8 cellular contexts compared by ENCODE assay signal in genomic region chr4:108620933-108621905, GRCh38. TPM values are rescaled to one million over a fixed set of nuclear protein-coding genes. Genes with fewer than 3 reads are reported as not detected.
A peak's percentile ranks its signal among the peaks of the same experiment; 100 is the strongest.
DNase-seq lines count a peak whose midpoint lies in the region; ATAC-seq, FAIRE-seq and TF ChIP-seq lines count a peak whose summit lies in the region.

No MANE protein-coding gene starts in this region.

- no peaks in the 10 kb centered on the region for H3K9me3 ChIP-seq in CD4-positive, alpha-beta T cell (ENCODE audit: control insufficient read depth, low read length)
- no peaks in the 10 kb centered on the region for H3K9me3 ChIP-seq in iPS-18a (ENCODE audit: control insufficient read depth, low read depth, low read length)
- no peaks in the 10 kb centered on the region for H3K9me3 ChIP-seq in subcutaneous abdominal adipose tissue (ENCODE audit: control insufficient read depth in 5 of 5, low read length in 5 of 5)

- H3K36me3 ChIP-seq in iPS-18a (ENCODE audit: control insufficient read depth, low read depth, low read length): peaks cover 49% of the 10 kb centered on the region
- peaks cover 27 to 46% (median 43%) of the 10 kb centered on the region in 5 donors for H3K36me3 ChIP-seq in subcutaneous abdominal adipose tissue (ENCODE audit: control insufficient read depth in 5 of 5, insufficient read depth in 5 of 5, low read length in 5 of 5)

- H3K9ac ChIP-seq in iPS-18a (ENCODE audit: low read length) (peak overlapping the region; percentile 96), subcutaneous abdominal adipose tissue (ENCODE audit: low read length in 5 of 5) (peak overlapping the region; percentile 69 to 96 (median 89))

- FAIRE-seq in GM12891 (lab: Jason Lieb, UNC): no peak

- no peaks in the 10 kb centered on the region for H3K27me3 ChIP-seq in CD4-positive, alpha-beta T cell (ENCODE audit: control insufficient read depth, insufficient read depth, low read length)
- H3K27me3 ChIP-seq in iPS-18a (ENCODE audit: control insufficient read depth, insufficient read depth, low read length) (no peaks in the 10 kb centered on the region), subcutaneous abdominal adipose tissue (ENCODE audit: control insufficient read depth in 5 of 5, insufficient read depth in 4 of 5, low read length in 5 of 5) (no peaks in the 10 kb centered on the region)

- H3K27ac ChIP-seq in CD4-positive, alpha-beta T cell (ENCODE audit: low read depth, low read length): peak overlapping the region; percentile 68
- H3K27ac ChIP-seq in iPS-18a (ENCODE audit: low read length) (peak overlapping the region; percentile 66), subcutaneous abdominal adipose tissue (ENCODE audit: low read depth, low read length) (peak overlapping the region; percentile 88)

- H3K27me3 Mint-ChIP-seq in CD4-positive, alpha-beta T cell: no peaks in the 10 kb centered on the region
- H3K27me3 Mint-ChIP-seq in activated T-helper 17 cell treated with anti-CD3 and anti-CD28 coated beads, Interleukin-2, amount 50 U/mL, for 72 hours: no peaks in the 10 kb centered on the region

- peak overlapping the region; percentile 99 for H3K27ac Mint-ChIP-seq in CD4-positive, alpha-beta T cell
- peak overlapping the region; percentile 99 for H3K27ac Mint-ChIP-seq in activated T-helper 17 cell treated with anti-CD3 and anti-CD28 coated beads, Interleukin-2, amount 50 U/mL, for 72 hours

- ATAC-seq in CD4-positive, alpha-beta T cell (ENCODE audit: poor library complexity): no peak
- ATAC-seq in HG02610 (IDR thresholded peaks at IDR 0.05; ENCODE audit: unreplicated experiment): peak; percentile 14
- no peak for ATAC-seq in activated T-helper 17 cell treated with anti-CD3 and anti-CD28 coated beads, Interleukin-2, amount 50 U/mL, for 72 hours (replicated peaks)

- POLR2A ChIA-PET in CD4-positive, alpha-beta T cell (lab: Charles Lee): interaction anchor here (0.5 to 3.9 kb wide), 21 partner anchors 9 to 901 kb away, joined by 3 to 52 read pairs (median 5); partner anchors contain the start of genes LEF1, OSTC and PAPSS1

- H3K9me3 Mint-ChIP-seq in CD4-positive, alpha-beta T cell: peaks cover 3% of the 10 kb centered on the region
- H3K9me3 Mint-ChIP-seq in activated T-helper 17 cell treated with anti-CD3 and anti-CD28 coated beads, Interleukin-2, amount 50 U/mL, for 72 hours: no peaks in the 10 kb centered on the region

- no peak for TF ChIP-seq POLR2A in GM12891 (IDR thresholded peaks at IDR 0.05; ENCODE audit: low read depth, low read length)

- intact Hi-C loops in CD4-positive, alpha-beta T cell (cut with DNase I, micrococcal nuclease): loop anchor here (1.0 to 10.0 kb wide), 6 partner anchors 28 to 1194 kb away; partner anchors contain the start of genes GAR1 (in 1 of the 2), OSTC (in 1 of the 2), PAPSS1 (in 1 of the 2) and SEC24B (in 1 of the 2)

- CTCF ChIA-PET in CD4-positive, alpha-beta T cell (lab: Charles Lee): interaction anchor here (0.9 kb wide), 1 partner anchor 21 kb away, joined by 3 read pairs; no protein-coding TSS in a partner anchor

- peaks cover 65% of the 10 kb centered on the region for H3K4me1 Mint-ChIP-seq in CD4-positive, alpha-beta T cell (ENCODE audit: low read depth)
- H3K4me1 Mint-ChIP-seq in activated T-helper 17 cell treated with anti-CD3 and anti-CD28 coated beads, Interleukin-2, amount 50 U/mL, for 72 hours: peaks cover 26% of the 10 kb centered on the region

- H3K36me3 Mint-ChIP-seq in CD4-positive, alpha-beta T cell (ENCODE audit: low read depth): peaks cover 88% of the 10 kb centered on the region
- H3K36me3 Mint-ChIP-seq in activated T-helper 17 cell treated with anti-CD3 and anti-CD28 coated beads, Interleukin-2, amount 50 U/mL, for 72 hours (ENCODE audit: low read depth): peaks cover 71% of the 10 kb centered on the region

- H3K4me3 Mint-ChIP-seq in CD4-positive, alpha-beta T cell: peak overlapping the region; percentile 97
- peak overlapping the region; percentile 99 for H3K4me3 Mint-ChIP-seq in activated T-helper 17 cell treated with anti-CD3 and anti-CD28 coated beads, Interleukin-2, amount 50 U/mL, for 72 hours

- no peak for DNase-seq in CD4-positive, alpha-beta T cell
- DNase-seq in OCI-M2 (lab: John Stamatoyannopoulos, UW; ENCODE audit: unreplicated experiment) (no peak), GM12891 (ENCODE audit: insufficient read length, low spot score) (no peak)
- DNase-seq in activated effector memory CD4-positive, alpha-beta T cell treated with anti-CD3 and anti-CD28 coated beads, Interleukin-2, amount 50 U/mL, for 16 hours: no peak

- peak overlapping the region; percentile 91 for H3K4me3 ChIP-seq in iPS-18a (ENCODE audit: low read length)
- peak overlapping the region; percentile 76 to 100 (median 98) for H3K4me3 ChIP-seq in subcutaneous abdominal adipose tissue (ENCODE audit: low read depth in 1 of 5, low read length in 5 of 5)

- no peaks in the 10 kb centered on the region for H3K4me1 ChIP-seq in iPS-18a (ENCODE audit: control insufficient read depth, low read depth, low read length)
- peaks cover 2 to 30% (median 24%) of the 10 kb centered on the region in 5 donors for H3K4me1 ChIP-seq in subcutaneous abdominal adipose tissue (ENCODE audit: control insufficient read depth in 5 of 5, insufficient read depth in 5 of 5, low read length in 5 of 5)

- TF ChIP-seq CTCF in CD4-positive, alpha-beta T cell (IDR thresholded peaks at IDR 0.05): no peak

TF ChIP-seq in GM12891, 5 proteins besides CTCF, POLR2A, EP300 and RAD21:
- TF ChIP-seq SPI1 (IDR thresholded peaks at IDR 0.05; ENCODE audit: low read depth, low read length): no peak
- TF ChIP-seq POLR2AphosphoS5 (IDR thresholded peaks at IDR 0.05; ENCODE audit: low read depth, low read length): no peak
- no peak for TF ChIP-seq PAX5 (IDR thresholded peaks at IDR 0.05; ENCODE audit: insufficient read depth, low read length, severe bottlenecking)
- TF ChIP-seq POU2F2 (IDR thresholded peaks at IDR 0.05; ENCODE audit: low read depth, low read length): no peak

RNA-seq across cellular contexts. Expression of gene RPL34, which starts 0.8 kb away (rescaled TPM):
- 1,000 to 10,000 TPM; 3,283 to 3,551 TPM for total RNA-seq in CD4-positive, alpha-beta T cell
- total RNA-seq in activated T-helper 17 cell treated with anti-CD3 and anti-CD28 coated beads, Interleukin-2, amount 50 U/mL, for 72 hours: 1,000 to 10,000 TPM; 1,481 to 2,007 TPM
- 6,677 TPM for polyA plus RNA-seq in GM12891 (2012; ENCODE audit: low read depth, missing spikeins)

RNA-seq across cellular contexts. Expression of gene OSTC, which starts 29.2 kb away (rescaled TPM):
- 10 to 100 TPM; 21.8 to 25.5 TPM for total RNA-seq in CD4-positive, alpha-beta T cell
- total RNA-seq in activated T-helper 17 cell treated with anti-CD3 and anti-CD28 coated beads, Interleukin-2, amount 50 U/mL, for 72 hours: 10 to 100 TPM; 48.8 to 69.7 TPM
- polyA plus RNA-seq in GM12891 (2012; ENCODE audit: low read depth, missing spikeins): 112 TPM
